Comparison of ENCODE assay signal across 8 cellular contexts in genomic region chr10:102775201-102775972, GRCh38. TPM values are rescaled to one million over a fixed set of nuclear protein-coding genes. Genes with fewer than 3 reads are reported as not detected.
DNase-seq lines count a peak whose midpoint lies in the region; ATAC-seq and TF ChIP-seq lines count a peak whose summit lies in the region.

No MANE protein-coding gene starts in this region.

- H3K79me2 ChIP-seq in OCI-LY1 (ENCODE audit: insufficient read depth, low read length) (no peaks in the 10 kb centered on the region), mesendoderm (ENCODE audit: control insufficient read depth, insufficient read depth, low read length) (no peaks in the 10 kb centered on the region)

- no peak overlapping the region for H4K8ac ChIP-seq in mesendoderm (ENCODE audit: low read depth, low read length)

- no peak overlapping the region for H3K9ac ChIP-seq in OCI-LY1 (ENCODE audit: low read length)
- H3K9ac ChIP-seq in mesendoderm (ENCODE audit: low read length), result peak overlapping the region; percentile 32

- no peak overlapping the region for H3K4me3 ChIP-seq in OCI-LY1 (ENCODE audit: low read depth, low read length, poor library complexity, severe bottlenecking)
- H3K4me3 ChIP-seq in dorsolateral prefrontal cortex, result peak overlapping the region in 58 of 59 donors; percentile 6 to 64 (median 52)
- no peak overlapping the region for H3K4me3 ChIP-seq in mesendoderm (ENCODE audit: low read length)

- H3K27ac ChIP-seq in OCI-LY1 (ENCODE audit: low read depth, low read length, poor library complexity, severe bottlenecking) (peak overlapping the region; percentile 19), dorsolateral prefrontal cortex (peak overlapping the region; percentile 31 to 96 (median 88)), mesendoderm (ENCODE audit: low read depth, low read length) (peak overlapping the region; percentile 88), temporal lobe (ENCODE audit: low read depth, low read length) (peak overlapping the region; percentile 79)

- H2BK5ac ChIP-seq in mesendoderm (ENCODE audit: low read length), result peak overlapping the region; percentile 63

- no peak overlapping the region for H2BK120ac ChIP-seq in mesendoderm (ENCODE audit: low read depth, low read length)

- H3K4me2 ChIP-seq in OCI-LY1 (ENCODE audit: low read length), result no peak overlapping the region
- H3K4me2 ChIP-seq in mesendoderm (ENCODE audit: low read length), result no peak overlapping the region

- H3K36me3 ChIP-seq in OCI-LY1 (ENCODE audit: insufficient read depth, low read length) (no peaks in the 10 kb centered on the region), mesendoderm (ENCODE audit: control insufficient read depth, insufficient read depth, low read length) (no peaks in the 10 kb centered on the region)

- no peaks in the 10 kb centered on the region for H4K20me1 ChIP-seq in OCI-LY1 (ENCODE audit: insufficient read depth, low read length)

- TF ChIP-seq CTCF in OCI-LY1 (IDR thresholded peaks at IDR 0.05; ENCODE audit: low read length), result no peak
- no peak for TF ChIP-seq CTCF in dorsolateral prefrontal cortex (IDR thresholded peaks at IDR 0.05 in 54 of 56, conservative IDR thresholded peaks at IDR 0.05 in 2 of 56; ENCODE audit: low read depth in 1 of 56, partially characterized antibody in 56 of 56)

- H3K4me1 ChIP-seq in OCI-LY1 (ENCODE audit: insufficient read depth, low read length, severe bottlenecking), result peaks cover 27% of the 10 kb centered on the region
- peaks cover 23% of the 10 kb centered on the region for H3K4me1 ChIP-seq in mesendoderm (ENCODE audit: control insufficient read depth, low read depth, low read length)

- WGBS in mesendoderm (ENCODE audit: extremely low coverage, insufficient coverage, low lambda C conversion rate), result no CpG with 5 or more reads among the region's 16 CpGs

- H3K27me3 ChIP-seq in OCI-LY1 (ENCODE audit: insufficient read depth, low read length), result no peaks in the 10 kb centered on the region
- H3K27me3 ChIP-seq in dorsolateral prefrontal cortex, result no peaks in the 10 kb centered on the region
- H3K27me3 ChIP-seq in mesendoderm (ENCODE audit: insufficient read depth, low read length, poor library complexity), result no peaks in the 10 kb centered on the region

- H3K23ac ChIP-seq in mesendoderm (ENCODE audit: low read length), result no peak overlapping the region

- no peak overlapping the region for H4K5ac ChIP-seq in mesendoderm (ENCODE audit: low read length)

- peak overlapping the region; percentile 76 for H2AK5ac ChIP-seq in mesendoderm (ENCODE audit: low read length)

- no peaks in the 10 kb centered on the region for H3K9me2 ChIP-seq in OCI-LY1 (ENCODE audit: low read depth, low read length)

- no peaks in the 10 kb centered on the region for H3K9me3 ChIP-seq in OCI-LY1 (ENCODE audit: low read length)

- no peak overlapping the region for H2AFZ ChIP-seq in OCI-LY1 (ENCODE audit: low read length)

- H3F3A ChIP-seq in OCI-LY1 (ENCODE audit: insufficient read depth, low read length), result no peaks in the 10 kb centered on the region

- peak overlapping the region; percentile 33 for H3K18ac ChIP-seq in mesendoderm (ENCODE audit: low read length)

- H2BK15ac ChIP-seq in mesendoderm (replicated peaks; ENCODE audit: low read depth), result no peak overlapping the region

- ATAC-seq in HG03432 (IDR thresholded peaks at IDR 0.05; ENCODE audit: unreplicated experiment), result no peak

- intact Hi-C loops in dorsolateral prefrontal cortex (cut with DNase I), result no loop called here

- H3K4ac ChIP-seq in mesendoderm (ENCODE audit: low read depth, low read length), result no peak overlapping the region

- H3K56ac ChIP-seq in mesendoderm (ENCODE audit: low read length), result peak overlapping the region; percentile 75

- DNase-seq in dorsolateral prefrontal cortex (no peak), mesendoderm (no peak), DMS 273 (lab: John Stamatoyannopoulos, UW; ENCODE audit: unreplicated experiment) (no peak), NCI-H69 (lab: John Stamatoyannopoulos, UW) (no peak), T-helper 9 cell (no peak)

- H3K79me1 ChIP-seq in mesendoderm (ENCODE audit: low read length), result peaks cover 14% of the 10 kb centered on the region

RNA-seq across cellular contexts. Expression of gene WBP1L, which starts 31.6 kb away (rescaled TPM):
- 10 to 100 TPM; 27.9 to 71.0 (median 38.0) TPM for total RNA-seq in dorsolateral prefrontal cortex
- polyA plus RNA-seq in mesendoderm (2013, experiment 1 of 2), result 20.1 TPM
- polyA plus RNA-seq in mesendoderm (2013, experiment 2 of 2), result 20.5 TPM
- 24.6 TPM for total RNA-seq in temporal lobe

Comparison
In these comparisons a context has a peak if more than half of its experiments do, and no peak if none do; other contexts are left out.
1. H3K27ac ChIP-seq: peak in every context shown above with its lines; median percentile 88 in dorsolateral prefrontal cortex; 88 in mesendoderm; 79 in temporal lobe; 19 in OCI-LY1.
2. H3K4me3 ChIP-seq: peak in dorsolateral prefrontal cortex (58 of 59); none in OCI-LY1 (single experiment) and mesendoderm (single experiment).